In the genomic region with DNA sequence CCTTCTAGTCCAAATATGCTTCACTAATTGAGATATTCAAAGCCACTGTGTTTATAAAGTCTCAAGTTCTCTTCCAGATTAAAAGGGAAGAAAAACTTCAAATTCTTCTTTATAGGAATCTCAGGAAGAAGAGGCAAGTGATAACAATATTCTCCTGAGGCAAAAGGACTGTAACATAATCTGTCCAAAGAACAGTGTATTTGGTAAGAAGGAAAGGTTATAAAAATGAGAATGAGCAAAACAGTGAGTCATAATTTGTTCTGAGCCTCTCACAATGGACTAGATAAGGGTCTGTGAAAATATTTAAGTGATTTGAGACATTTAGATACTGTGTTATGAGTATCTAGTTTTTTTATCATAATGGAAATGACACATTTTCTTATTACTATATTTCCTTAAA, we compare ENCODE assay signal across 18 cellular contexts. TPM values are rescaled to one million over a fixed set of nuclear protein-coding genes. Genes with fewer than 3 reads are reported as not detected.
DNase-seq lines count a peak whose midpoint lies in the region; ATAC-seq, FAIRE-seq and TF ChIP-seq lines count a peak whose summit lies in the region.
"Had no signal": no experiment of that assay in that cellular context is flagged by ENCODE, and none has a peak within 500 bp of the region (broad histone marks: within the 10 kb centered on the region; RNA-seq: fewer than 3 reads in every experiment).

No MANE protein-coding gene starts in this region.

- H3K27ac Mint-ChIP-seq in HFFc6 (peak overlapping the region; percentile 34; the same call in 1 of the 2 replicates), WTC11 (no peak overlapping the region)
- H3K27ac Mint-ChIP-seq in stimulated activated memory B cell treated with anti-CD40 and anti-IgM and Interleukin-4, amounts not matched to agents 10 μg/mL and 1 μg/mL and 100 μg/mL, for 72 hours = no peak overlapping the region
- H3K27ac Mint-ChIP-seq: activated T-helper 1 cell treated with anti-CD3 and anti-CD28 coated beads, Interleukin-12 subunit alpha, Interleukin-12 subunit beta, Interleukin-2, Interleukin-4 antibody, amounts not matched to agents 30 ng/mL and 10 ng/mL and 1 ng/mL, durations not matched to agents 14 hours and 24 hours and 36 hours; stimulated activated naive CD8-positive, alpha-beta T cell treated with anti-CD3 and anti-CD28 coated beads, Interleukin-15, Interleukin-2, amounts not matched to agents 100 ng/mL and 50 ng/mL, for 24 hours had no signal

- TF ChIP-seq POLR2A in A549 (IDR thresholded peaks at IDR 0.05; ENCODE audit: low read length) = no peak

- H3K27me3 Mint-ChIP-seq in HFFc6 (ENCODE audit: insufficient read depth) = no peaks in the 10 kb centered on the region
- no peaks in the 10 kb centered on the region for H3K27me3 Mint-ChIP-seq in WTC11 (ENCODE audit: low read depth)
- no peaks in the 10 kb centered on the region for H3K27me3 Mint-ChIP-seq in stimulated activated memory B cell treated with anti-CD40 and anti-IgM and Interleukin-4, amounts not matched to agents 10 μg/mL and 1 μg/mL and 100 μg/mL, for 72 hours
- H3K27me3 Mint-ChIP-seq: stimulated activated naive CD8-positive, alpha-beta T cell treated with anti-CD3 and anti-CD28 coated beads, Interleukin-15, Interleukin-2, amounts not matched to agents 100 ng/mL and 50 ng/mL, for 24 hours had no signal

- H3K4me3 ChIP-seq in A549 = no peak overlapping the region
- no peak overlapping the region for H3K4me3 ChIP-seq in astrocyte of the cerebellum (ENCODE audit: low read depth, low read length)
- no peak overlapping the region for H3K4me3 ChIP-seq in fibroblast of villous mesenchyme (ENCODE audit: low read depth, low read length)
- no peak overlapping the region for H3K4me3 ChIP-seq in hepatocyte

- CTCF ChIA-PET in A549 (lab: Yijun Ruan, JAX) = no interaction called here
- CTCF ChIA-PET in WTC11 (lab: Charles Lee) = no interaction called here

- no peaks in the 10 kb centered on the region for H3K36me3 ChIP-seq in hepatocyte (replicated peaks; ENCODE audit: insufficient read depth, low read depth)

- H2AFZ ChIP-seq in hepatocyte = no peak overlapping the region

- no peaks in the 10 kb centered on the region for H3K27me3 ChIP-seq in hepatocyte

- ATAC-seq in A549 (peak in 1 of 2 experiments; percentile 35; a peak in 2 of 6 replicates), GM19035 (IDR thresholded peaks at IDR 0.05; ENCODE audit: unreplicated experiment) (no peak), WTC11 (no peak)
- ATAC-seq in stimulated activated memory B cell treated with anti-CD40 and anti-IgM and Interleukin-4, amounts not matched to agents 10 μg/mL and 1 μg/mL and 100 μg/mL, for 72 hours = no peak

- POLR2A ChIA-PET in A549 (lab: Yijun Ruan, JAX) = no interaction called here
- POLR2A ChIA-PET in WTC11 (lab: Charles Lee) = no interaction called here

- H3K4me1 Mint-ChIP-seq in HFFc6 (ENCODE audit: low read depth) (peaks cover 12% of the 10 kb centered on the region), WTC11 (no peaks in the 10 kb centered on the region)
- H3K4me1 Mint-ChIP-seq in stimulated activated memory B cell treated with anti-CD40 and anti-IgM and Interleukin-4, amounts not matched to agents 10 μg/mL and 1 μg/mL and 100 μg/mL, for 72 hours = no peaks in the 10 kb centered on the region

- H4K20me1 ChIP-seq in hepatocyte (ENCODE audit: insufficient read depth, poor library complexity, severe bottlenecking) = no peaks in the 10 kb centered on the region

- H3K9me2 ChIP-seq in hepatocyte (replicated peaks; ENCODE audit: insufficient read depth) = no peaks in the 10 kb centered on the region

- no peak for TF ChIP-seq CTCF in A549 (IDR thresholded peaks at IDR 0.05)
- no peak for TF ChIP-seq CTCF in HFFc6 (IDR thresholded peaks at IDR 0.05)
- TF ChIP-seq CTCF in astrocyte of the cerebellum (IDR thresholded peaks at IDR 0.05; ENCODE audit: low read depth, low read length, missing control alignments) = no peak
- no peak for TF ChIP-seq CTCF in fibroblast of villous mesenchyme (IDR thresholded peaks at IDR 0.05; ENCODE audit: insufficient read depth, low read depth, low read length)
- TF ChIP-seq CTCF in WTC11 (IDR thresholded peaks at IDR 0.05) = no peak
- TF ChIP-seq CTCF in hepatocyte (IDR thresholded peaks at IDR 0.05; ENCODE audit: poor library complexity) = no peak

- peak overlapping the region; percentile 51 for H3K4me2 ChIP-seq in A549
- no peak overlapping the region for H3K4me2 ChIP-seq in hepatocyte

- H3K9me3 ChIP-seq in A549 = no peaks in the 10 kb centered on the region
- no peaks in the 10 kb centered on the region for H3K9me3 ChIP-seq in hepatocyte (ENCODE audit: low read depth)

- no peak overlapping the region for H3K4me3 Mint-ChIP-seq in HFFc6
- H3K4me3 Mint-ChIP-seq in WTC11 = no peak overlapping the region
- H3K4me3 Mint-ChIP-seq in stimulated activated memory B cell treated with anti-CD40 and anti-IgM and Interleukin-4, amounts not matched to agents 10 μg/mL and 1 μg/mL and 100 μg/mL, for 72 hours = no peak overlapping the region
- H3K4me3 Mint-ChIP-seq: activated T-helper 1 cell treated with anti-CD3 and anti-CD28 coated beads, Interleukin-12 subunit alpha, Interleukin-12 subunit beta, Interleukin-2, Interleukin-4 antibody, amounts not matched to agents 30 ng/mL and 10 ng/mL and 1 ng/mL, durations not matched to agents 14 hours and 24 hours and 36 hours; stimulated activated naive CD8-positive, alpha-beta T cell treated with anti-CD3 and anti-CD28 coated beads, Interleukin-15, Interleukin-2, amounts not matched to agents 100 ng/mL and 50 ng/mL, for 24 hours had no signal

- H3K9me3 Mint-ChIP-seq in HFFc6 (no peaks in the 10 kb centered on the region), WTC11 (peaks cover 5% of the 10 kb centered on the region)
- H3K9me3 Mint-ChIP-seq in stimulated activated memory B cell treated with anti-CD40 and anti-IgM and Interleukin-4, amounts not matched to agents 10 μg/mL and 1 μg/mL and 100 μg/mL, for 72 hours = peaks cover 4% of the 10 kb centered on the region
- H3K9me3 Mint-ChIP-seq: activated T-helper 1 cell treated with anti-CD3 and anti-CD28 coated beads, Interleukin-12 subunit alpha, Interleukin-12 subunit beta, Interleukin-2, Interleukin-4 antibody, amounts not matched to agents 30 ng/mL and 10 ng/mL and 1 ng/mL, durations not matched to agents 14 hours and 24 hours and 36 hours; stimulated activated naive CD8-positive, alpha-beta T cell treated with anti-CD3 and anti-CD28 coated beads, Interleukin-15, Interleukin-2, amounts not matched to agents 100 ng/mL and 50 ng/mL, for 24 hours had no signal

- TF ChIP-seq EP300 in A549 (IDR thresholded peaks at IDR 0.05) = no peak

- DNase-seq in A549 (ENCODE audit: low read depth in 1 of 2, low spot score in 1 of 2) (no peak), HFFc6 (peak; percentile 24), astrocyte of the cerebellum (ENCODE audit: low read depth) (peak; percentile 2), fibroblast of villous mesenchyme (ENCODE audit: low read depth) (peak; percentile 45), WTC11 (ENCODE audit: low spot score) (no peak), hepatocyte (ENCODE audit: low spot score) (no peak)
- DNase-seq: activated CD8-positive, alpha-beta memory T cell treated with anti-CD3 and anti-CD28 coated beads for 24 hours; amygdala; NCI-H1930; NCI-H510A; Right ventricle myocardium superior had no signal

- in situ Hi-C loops in astrocyte of the cerebellum (cut with HindIII; ENCODE audit: low sequenced_read_pairs) = no loop called here

- H3K4me1 ChIP-seq in A549 (peaks cover 19% of the 10 kb centered on the region), hepatocyte (ENCODE audit: insufficient read depth) (no peaks in the 10 kb centered on the region)

- no peak for TF ChIP-seq RAD21 in A549 (conservative IDR thresholded peaks at IDR 0.05 in 1 of 2, IDR thresholded peaks at IDR 0.05 in 1 of 2)

- FAIRE-seq in A549 (lab: Jason Lieb, UNC) = no peak
- FAIRE-seq: colon had no signal

- H3K36me3 Mint-ChIP-seq in HFFc6 (ENCODE audit: low read depth) (peaks cover 6% of the 10 kb centered on the region), WTC11 (peaks cover 7% of the 10 kb centered on the region)
- H3K36me3 Mint-ChIP-seq in stimulated activated memory B cell treated with anti-CD40 and anti-IgM and Interleukin-4, amounts not matched to agents 10 μg/mL and 1 μg/mL and 100 μg/mL, for 72 hours = peaks cover 30% of the 10 kb centered on the region

- peak overlapping the region; percentile 50 to 60; a peak in 4 of 6 replicates for H3K27ac ChIP-seq in A549
- H3K27ac ChIP-seq in hepatocyte = no peak overlapping the region
- H3K27ac ChIP-seq: epithelial cell of prostate, VCaP had no signal

- H3K79me2 ChIP-seq in hepatocyte = no peaks in the 10 kb centered on the region

RNA-seq across cellular contexts. Expression of gene SNRPD1, which starts 44.3 kb away (rescaled TPM):
- polyA plus RNA-seq in A549 (2011; rRNA removed) = 49.3 and 139 TPM in 2 replicates
- polyA plus RNA-seq in A549 (2012; cell fraction: cytosol; rRNA removed) = 17.5 and 30.1 TPM in 2 replicates
- polyA plus RNA-seq in A549 (2012; cell fraction: nucleus; rRNA removed) = 3.2 and 8.6 TPM in 2 replicates
- 356 to 402 TPM (median 378 TPM) in 3 replicates for polyA plus RNA-seq in A549 (2017; fragmentation: RNase III; extraction: RNeasy Plus Mini Kit Qiagen cat#74134 plus additional on column Dnase treatment)
- polyA minus RNA-seq in A549 (2011; rRNA and poly(A)+ RNA removed) = 14.7 and 27.8 TPM in 2 replicates
- total RNA-seq in HFFc6 (2021; fragmentation: NEBNext Ultra II Directional; extraction: Animal tissue kit (Norgen Biotek cat#: 25700)) = 10 to 100 TPM; 59.6 to 85.4 (median 73.9) TPM
- 9.7 and 11.7 TPM in 2 replicates for total RNA-seq in fibroblast of villous mesenchyme
- total RNA-seq in WTC11 (2021) = 136 to 140 TPM (median 137 TPM) in 3 replicates
- 15.5 and 15.7 TPM in 2 replicates for total RNA-seq in hepatocyte
- polyA plus RNA-seq in hepatocyte = 123 and 166 TPM in 2 replicates

RNA-seq across cellular contexts. Expression of gene ABHD3, which starts 48.2 kb away (rescaled TPM):
- 24.4 and 24.7 TPM in 2 replicates for polyA plus RNA-seq in A549 (2011; rRNA removed)
- polyA plus RNA-seq in A549 (2012; cell fraction: cytosol; rRNA removed) = 14.5 and 15.6 TPM in 2 replicates
- polyA plus RNA-seq in A549 (2012; cell fraction: nucleus; rRNA removed) = 15.9 and 21.2 TPM in 2 replicates
- polyA plus RNA-seq in A549 (2017; fragmentation: RNase III; extraction: RNeasy Plus Mini Kit Qiagen cat#74134 plus additional on column Dnase treatment) = 20.9 to 28.0 TPM (median 23.7 TPM) in 3 replicates
- polyA minus RNA-seq in A549 (2011; rRNA and poly(A)+ RNA removed) = 10.6 and 14.1 TPM in 2 replicates
- 1 to 10 TPM; 2.8 to 7.2 (median 4.7) TPM for total RNA-seq in HFFc6 (2021; fragmentation: NEBNext Ultra II Directional; extraction: Animal tissue kit (Norgen Biotek cat#: 25700))
- 5.2 and 8.6 TPM in 2 replicates for total RNA-seq in fibroblast of villous mesenchyme
- total RNA-seq in WTC11 (2021) = 11.1 to 12.1 TPM (median 11.5 TPM) in 3 replicates
- 51.6 and 60.1 TPM in 2 replicates for total RNA-seq in hepatocyte
- 45.0 and 45.9 TPM in 2 replicates for polyA plus RNA-seq in hepatocyte

RNA-seq across cellular contexts. Expression of gene ESCO1, which starts 55.9 kb away (rescaled TPM):
- polyA plus RNA-seq in A549 (2011; rRNA removed) = 9.1 and 13.2 TPM in 2 replicates
- 1.4 and 1.7 TPM in 2 replicates for polyA plus RNA-seq in A549 (2012; cell fraction: cytosol; rRNA removed)
- polyA plus RNA-seq in A549 (2012; cell fraction: nucleus; rRNA removed) = 2.6 and 3.4 TPM in 2 replicates
- 7.2 to 7.9 TPM (median 7.7 TPM) in 3 replicates for polyA plus RNA-seq in A549 (2017; fragmentation: RNase III; extraction: RNeasy Plus Mini Kit Qiagen cat#74134 plus additional on column Dnase treatment)
- 3.2 and 3.3 TPM in 2 replicates for polyA minus RNA-seq in A549 (2011; rRNA and poly(A)+ RNA removed)
- total RNA-seq in HFFc6 (2021; fragmentation: NEBNext Ultra II Directional; extraction: Animal tissue kit (Norgen Biotek cat#: 25700)) = 1 to 10 TPM; 5.8 to 7.7 (median 6.7) TPM
- total RNA-seq in fibroblast of villous mesenchyme = 16.8 and 18.6 TPM in 2 replicates
- total RNA-seq in WTC11 (2021) = 35.2 to 46.5 TPM (median 35.5 TPM) in 3 replicates
- 20.7 and 22.0 TPM in 2 replicates for total RNA-seq in hepatocyte
- 10.9 and 12.9 TPM in 2 replicates for polyA plus RNA-seq in hepatocyte

Comparison
In these comparisons a context has a peak if more than half of its experiments do, and no peak if none do; other contexts are left out.
1. DNase-seq: peak in HFFc6 (single experiment), astrocyte of the cerebellum (single experiment) and fibroblast of villous mesenchyme (single experiment); none in A549 (0 of 2), WTC11 (single experiment) and hepatocyte (single experiment).